Comparison of ENCODE assay signal across 1 cellular context in genomic region chr5:1886634-1887399, GRCh38.
TF ChIP-seq lines count a peak whose summit lies in the region.

No MANE protein-coding gene starts in this region.

TF ChIP-seq in HEK293, 187 proteins besides CTCF, POLR2A, EP300 and RAD21 (continued from another document):
- TF ChIP-seq ZNF280D (tag by site-specific recombination; IDR thresholded peaks at IDR 0.05) (no peak), ZNF175 (tag by site-specific recombination; IDR thresholded peaks at IDR 0.05) (no peak), ZNF768 (tag by site-specific recombination; IDR thresholded peaks at IDR 0.05) (no peak)
- TF ChIP-seq, protein P1, sequence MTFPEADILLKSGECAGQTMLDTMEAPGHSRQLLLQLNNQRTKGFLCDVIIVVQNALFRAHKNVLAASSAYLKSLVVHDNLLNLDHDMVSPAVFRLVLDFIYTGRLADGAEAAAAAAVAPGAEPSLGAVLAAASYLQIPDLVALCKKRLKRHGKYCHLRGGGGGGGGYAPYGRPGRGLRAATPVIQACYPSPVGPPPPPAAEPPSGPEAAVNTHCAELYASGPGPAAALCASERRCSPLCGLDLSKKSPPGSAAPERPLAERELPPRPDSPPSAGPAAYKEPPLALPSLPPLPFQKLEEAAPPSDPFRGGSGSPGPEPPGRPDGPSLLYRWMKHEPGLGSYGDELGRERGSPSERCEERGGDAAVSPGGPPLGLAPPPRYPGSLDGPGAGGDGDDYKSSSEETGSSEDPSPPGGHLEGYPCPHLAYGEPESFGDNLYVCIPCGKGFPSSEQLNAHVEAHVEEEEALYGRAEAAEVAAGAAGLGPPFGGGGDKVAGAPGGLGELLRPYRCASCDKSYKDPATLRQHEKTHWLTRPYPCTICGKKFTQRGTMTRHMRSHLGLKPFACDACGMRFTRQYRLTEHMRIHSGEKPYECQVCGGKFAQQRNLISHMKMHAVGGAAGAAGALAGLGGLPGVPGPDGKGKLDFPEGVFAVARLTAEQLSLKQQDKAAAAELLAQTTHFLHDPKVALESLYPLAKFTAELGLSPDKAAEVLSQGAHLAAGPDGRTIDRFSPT (tag by site-specific recombination; IDR thresholded peaks at IDR 0.05): no peak
